ENCODE assay signal across 8 cellular contexts in genomic region chr4:75940692-75941253, GRCh38. TPM values are rescaled to one million over a fixed set of nuclear protein-coding genes. Genes with fewer than 3 reads are reported as not detected.
A peak's percentile ranks its signal among the peaks of the same experiment; 100 is the strongest.
DNase-seq lines count a peak whose midpoint lies in the region; ATAC-seq and TF ChIP-seq lines count a peak whose summit lies in the region.

Gene NAAA (minus strand): TSS chr4:75941013. CDS start chr4:75940949, 64 bp downstream.

- peaks cover 10 to 35% (median 19%) of the 10 kb centered on the region in 4 donors for H3K4me1 Mint-ChIP-seq in CD4-positive, alpha-beta memory T cell
- peaks cover 32% of the 10 kb centered on the region for H3K4me1 Mint-ChIP-seq in activated T-helper 1 cell treated with anti-CD3 and anti-CD28 coated beads, Interleukin-12 subunit alpha, Interleukin-12 subunit beta, Interleukin-2, Interleukin-4 antibody, amounts not matched to agents 30 ng/mL and 10 ng/mL and 1 ng/mL, durations not matched to agents 14 hours and 24 hours and 36 hours (ENCODE audit: low read depth)
- peaks cover 3 to 4% of the 10 kb centered on the region in 2 donors for H3K4me1 Mint-ChIP-seq in natural killer cell treated with Interleukin-12 subunit alpha and Interleukin-12 subunit beta and Interleukin-15 and Interleukin-18, amount 100 ng/mL, for 72 hours (ENCODE audit: low read depth in 2 of 2)

- in situ Hi-C loops in Panc1 (cut with HindIII; ENCODE audit: low pct_unique_long_range_greater_than_20kb, low sequenced_read_pairs): no loop called here

- H3K4me2 ChIP-seq in fibroblast of lung (ENCODE audit: extremely low read depth, insufficient read depth, low read length): peak within 1 kb of the TSS; percentile 93

- CTCF ChIA-PET in CD4-positive, alpha-beta memory T cell (lab: Charles Lee; ENCODE audit: partially characterized antibody): interaction anchor here (1.1 to 2.2 kb wide), 9 partner anchors 10 to 214 kb away, joined by 3 to 20 read pairs (median 4); no protein-coding TSS in a partner anchor
- CTCF ChIA-PET in Panc1 (lab: Charles Lee): no interaction called here

- TF ChIP-seq CTCF in Panc1 (IDR thresholded peaks at IDR 0.05) (no peak; the same call in 1 of the 2 replicates), fibroblast of lung (conservative IDR thresholded peaks at IDR 0.05 in 1 of 2, IDR thresholded peaks at IDR 0.05 in 1 of 2; ENCODE audit: low read depth in 1 of 2, low read length in 2 of 2) (peak in 1 of 2 donors; percentile 5)

- ATAC-seq in GM19328 (IDR thresholded peaks at IDR 0.05; ENCODE audit: unreplicated experiment): peak; percentile 77
- ATAC-seq in HG03520 (IDR thresholded peaks at IDR 0.05; ENCODE audit: unreplicated experiment): peak; percentile 65
- peak; percentile 93 for ATAC-seq in Panc1
- peak; percentile 91 to 93 for ATAC-seq in natural killer cell treated with Interleukin-12 subunit alpha and Interleukin-12 subunit beta and Interleukin-15 and Interleukin-18, amount 100 ng/mL, for 72 hours
- ATAC-seq in stimulated activated naive CD8-positive, alpha-beta T cell treated with anti-CD3 and anti-CD28 coated beads, Interleukin-15, Interleukin-2, amounts not matched to agents 100 U/mL and 50 U/mL, for 24 hours: peak; percentile 82

- peak within 1 kb of the TSS; percentile 66 for H3K9ac ChIP-seq in fibroblast of lung (ENCODE audit: insufficient read depth, low read length)

- H3K27me3 ChIP-seq in CD4-positive, alpha-beta memory T cell (ENCODE audit: insufficient read depth, low read length): no peaks in the 10 kb centered on the region
- H3K27me3 ChIP-seq in Panc1 (ENCODE audit: control insufficient read depth, insufficient read depth, low read length) (no peaks in the 10 kb centered on the region), fibroblast of lung (ENCODE audit: control insufficient read depth, insufficient read depth, low read length) (no peaks in the 10 kb centered on the region)

- H3K36me3 ChIP-seq in CD4-positive, alpha-beta memory T cell (ENCODE audit: insufficient read depth, low read length): peaks cover 4% of the 10 kb centered on the region
- peaks cover 6% of the 10 kb centered on the region; the same call in 1 of the 2 replicates for H3K36me3 ChIP-seq in Panc1 (ENCODE audit: control insufficient read depth, insufficient read depth, low read length)
- H3K36me3 ChIP-seq in fibroblast of lung (ENCODE audit: control insufficient read depth, insufficient read depth, low read length): no peaks in the 10 kb centered on the region

- no peaks in the 10 kb centered on the region for H3K9me3 ChIP-seq in CD4-positive, alpha-beta memory T cell (ENCODE audit: control insufficient read depth in 1 of 2, low read length in 2 of 2)
- no peaks in the 10 kb centered on the region for H3K9me3 ChIP-seq in Panc1 (ENCODE audit: control insufficient read depth, insufficient read depth, low read depth, low read length)
- H3K9me3 ChIP-seq in fibroblast of lung (ENCODE audit: control insufficient read depth, insufficient read depth, low read depth, low read length): no peaks in the 10 kb centered on the region

- peak within 1 kb of the TSS; percentile 97 to 99 (median 98) for H3K4me3 Mint-ChIP-seq in CD4-positive, alpha-beta memory T cell
- H3K4me3 Mint-ChIP-seq in activated T-helper 1 cell treated with anti-CD3 and anti-CD28 coated beads, Interleukin-12 subunit alpha, Interleukin-12 subunit beta, Interleukin-2, Interleukin-4 antibody, amounts not matched to agents 30 ng/mL and 10 ng/mL and 1 ng/mL, durations not matched to agents 14 hours and 24 hours and 36 hours: peak within 1 kb of the TSS; percentile 98
- H3K4me3 Mint-ChIP-seq in natural killer cell treated with Interleukin-12 subunit alpha and Interleukin-12 subunit beta and Interleukin-15 and Interleukin-18, amount 100 ng/mL, for 72 hours: peak within 1 kb of the TSS; percentile 91

- H3K27me3 Mint-ChIP-seq in CD4-positive, alpha-beta memory T cell: no peaks in the 10 kb centered on the region
- H3K27me3 Mint-ChIP-seq in activated T-helper 1 cell treated with anti-CD3 and anti-CD28 coated beads, Interleukin-12 subunit alpha, Interleukin-12 subunit beta, Interleukin-2, Interleukin-4 antibody, amounts not matched to agents 30 ng/mL and 10 ng/mL and 1 ng/mL, durations not matched to agents 14 hours and 24 hours and 36 hours (ENCODE audit: insufficient read depth): no peaks in the 10 kb centered on the region
- H3K27me3 Mint-ChIP-seq in natural killer cell treated with Interleukin-12 subunit alpha and Interleukin-12 subunit beta and Interleukin-15 and Interleukin-18, amount 100 ng/mL, for 72 hours: no peaks in the 10 kb centered on the region

- H2AFZ ChIP-seq in fibroblast of lung (ENCODE audit: low read length): peak within 1 kb of the TSS; percentile 95

- H3K4me3 ChIP-seq in CD4-positive, alpha-beta memory T cell (ENCODE audit: low read length in 2 of 2): peak within 1 kb of the TSS; percentile 80 to 98
- peak within 1 kb of the TSS; percentile 57 to 70 for H3K4me3 ChIP-seq in Panc1 (ENCODE audit: low read depth in 2 of 2, low read length in 2 of 2)
- H3K4me3 ChIP-seq in fibroblast of lung (replicated peaks in 1 of 4; ENCODE audit: control extremely low read depth in 1 of 4, insufficient read depth in 1 of 4, low read depth in 3 of 4, low read length in 4 of 4): peak within 1 kb of the TSS; percentile 59 to 95 (median 76)

- H4K20me1 ChIP-seq in fibroblast of lung (ENCODE audit: control insufficient read depth, extremely low read depth, insufficient read depth, low read length): no peaks in the 10 kb centered on the region

- no TSS peak for BruUV-seq in Panc1 (replicated peaks; lab: Mats Ljungman, UMichigan)

- H3K27ac Mint-ChIP-seq in CD4-positive, alpha-beta memory T cell: peak within 1 kb of the TSS; percentile 96 to 98 (median 98)
- H3K27ac Mint-ChIP-seq in activated T-helper 1 cell treated with anti-CD3 and anti-CD28 coated beads, Interleukin-12 subunit alpha, Interleukin-12 subunit beta, Interleukin-2, Interleukin-4 antibody, amounts not matched to agents 30 ng/mL and 10 ng/mL and 1 ng/mL, durations not matched to agents 14 hours and 24 hours and 36 hours: peak within 1 kb of the TSS; percentile 96
- H3K27ac Mint-ChIP-seq in natural killer cell treated with Interleukin-12 subunit alpha and Interleukin-12 subunit beta and Interleukin-15 and Interleukin-18, amount 100 ng/mL, for 72 hours: peak within 1 kb of the TSS; percentile 82 to 83

- peak; percentile 73 to 84 (median 80) for DNase-seq in CD4-positive, alpha-beta memory T cell
- DNase-seq in Panc1 (ENCODE audit: low read depth, low spot score): no peak
- peak; percentile 83 for DNase-seq in activated T-helper 1 cell treated with anti-CD3 and anti-CD28 coated beads, Interleukin-12 subunit alpha, Interleukin-12 subunit beta, Interleukin-2, Interleukin-4 antibody, amounts not matched to agents 30 ng/mL and 10 ng/mL and 1 ng/mL, durations not matched to agents 14 hours and 24 hours and 36 hours (ENCODE audit: low spot score)
- peak; percentile 63 to 72 for DNase-seq in fibroblast of lung (ENCODE audit: low read depth in 2 of 2)
- peak; percentile 82 for DNase-seq in natural killer cell treated with Interleukin-12 subunit alpha and Interleukin-12 subunit beta and Interleukin-15 and Interleukin-18, amount 100 ng/mL, for 72 hours (ENCODE audit: low spot score)
- DNase-seq in stimulated activated naive CD8-positive, alpha-beta T cell treated with anti-CD3 and anti-CD28 coated beads, Interleukin-15, Interleukin-2, amounts not matched to agents 100 U/mL and 50 U/mL, for 24 hours: peak; percentile 82

- peak within 1 kb of the TSS; percentile 75 for H3K27ac ChIP-seq in CD4-positive, alpha-beta memory T cell (ENCODE audit: low read depth, low read length)
- H3K27ac ChIP-seq in Panc1 (ENCODE audit: low read length) (peak within 1 kb of the TSS; percentile 74), fibroblast of lung (ENCODE audit: insufficient read depth, low read length) (peak within 1 kb of the TSS; percentile 70)

- peaks cover 19% of the 10 kb centered on the region for H3K4me1 ChIP-seq in CD4-positive, alpha-beta memory T cell (ENCODE audit: insufficient read depth, low read length)
- H3K4me1 ChIP-seq in Panc1 (ENCODE audit: control insufficient read depth, insufficient read depth, low read length): no peaks in the 10 kb centered on the region
- H3K4me1 ChIP-seq in fibroblast of lung (ENCODE audit: control insufficient read depth, extremely low read depth, insufficient read depth, low read length): no peaks in the 10 kb centered on the region

- peaks cover 13 to 33% of the 10 kb centered on the region in 2 donors for H3K36me3 Mint-ChIP-seq in CD4-positive, alpha-beta memory T cell
- H3K36me3 Mint-ChIP-seq in activated T-helper 1 cell treated with anti-CD3 and anti-CD28 coated beads, Interleukin-12 subunit alpha, Interleukin-12 subunit beta, Interleukin-2, Interleukin-4 antibody, amounts not matched to agents 30 ng/mL and 10 ng/mL and 1 ng/mL, durations not matched to agents 14 hours and 24 hours and 36 hours (ENCODE audit: low read depth): peaks cover 13% of the 10 kb centered on the region
- H3K36me3 Mint-ChIP-seq in natural killer cell treated with Interleukin-12 subunit alpha and Interleukin-12 subunit beta and Interleukin-15 and Interleukin-18, amount 100 ng/mL, for 72 hours: no peaks in the 10 kb centered on the region

- intact Hi-C loops in CD4-positive, alpha-beta memory T cell (cut with micrococcal nuclease): loop anchor here (1.0 to 10.0 kb wide), 9 partner anchors 24 to 1216 kb away; partner anchors contain the start of genes CCNG2, CCNI, G3BP2 and NUP54
- intact Hi-C loops in Panc1 (cut with micrococcal nuclease; ENCODE audit: unreplicated experiment): no loop called here
- intact Hi-C loops in activated T-helper 1 cell treated with anti-CD3 and anti-CD28 coated beads, Interleukin-12 subunit alpha, Interleukin-12 subunit beta, Interleukin-2, Interleukin-4 antibody, amounts not matched to agents 30 ng/mL and 10 ng/mL and 1 ng/mL, durations not matched to agents 14 hours and 24 hours and 36 hours (cut with micrococcal nuclease): loop anchor here (1.0 to 10.0 kb wide), 11 partner anchors 24 to 1217 kb away; partner anchors contain the start of genes CCNG2, CDKL2, G3BP2 and NUP54

- H3K79me2 ChIP-seq in fibroblast of lung (ENCODE audit: control insufficient read depth, insufficient read depth, low read length): no peaks in the 10 kb centered on the region

- no peaks in the 10 kb centered on the region for H3K9me3 Mint-ChIP-seq in CD4-positive, alpha-beta memory T cell
- H3K9me3 Mint-ChIP-seq in activated T-helper 1 cell treated with anti-CD3 and anti-CD28 coated beads, Interleukin-12 subunit alpha, Interleukin-12 subunit beta, Interleukin-2, Interleukin-4 antibody, amounts not matched to agents 30 ng/mL and 10 ng/mL and 1 ng/mL, durations not matched to agents 14 hours and 24 hours and 36 hours: no peaks in the 10 kb centered on the region
- H3K9me3 Mint-ChIP-seq in natural killer cell treated with Interleukin-12 subunit alpha and Interleukin-12 subunit beta and Interleukin-15 and Interleukin-18, amount 100 ng/mL, for 72 hours: no peaks in the 10 kb centered on the region

- POLR2A ChIA-PET in CD4-positive, alpha-beta memory T cell (lab: Charles Lee; ENCODE audit: partially characterized antibody): interaction anchor here (0.8 to 2.9 kb wide), 19 partner anchors 11 to 1921 kb away, joined by 3 to 31 read pairs (median 4); partner anchors contain the start of genes CDKL2, G3BP2, NUP54 and RCHY1
- POLR2A ChIA-PET in Panc1 (lab: Charles Lee): interaction anchor here (1.0 kb wide), 1 partner anchor 217 kb away, joined by 3 read pairs; the partner anchor contains the start of gene USO1

RNA-seq across cellular contexts. Expression of gene NAAA, which starts in this region (rescaled TPM):
- 10 to 100 TPM; 86.1 to 92.2 TPM for total RNA-seq in CD4-positive, alpha-beta memory T cell
- polyA plus RNA-seq in CD4-positive, alpha-beta memory T cell: 100 to 1,000 TPM; 115 to 141 TPM
- total RNA-seq in Panc1 (2021; ENCODE audit: unreplicated experiment): 11.9 TPM
- polyA plus RNA-seq in Panc1 (2012; ENCODE audit: insufficient read length): 21.4 TPM
- 31.3 and 31.8 TPM in 2 replicates for total RNA-seq in activated T-helper 1 cell treated with anti-CD3 and anti-CD28 coated beads, Interleukin-12 subunit alpha, Interleukin-12 subunit beta, Interleukin-2, Interleukin-4 antibody, amounts not matched to agents 30 ng/mL and 10 ng/mL and 1 ng/mL, durations not matched to agents 14 hours and 24 hours and 36 hours
- 15.9 and 50.7 TPM in 2 replicates for total RNA-seq in fibroblast of lung
- 32.4 and 39.9 TPM in 2 replicates for polyA plus RNA-seq in fibroblast of lung
- polyA plus RNA-seq in fibroblast of lung (2012): 18.7 and 22.1 TPM in 2 replicates
- polyA minus RNA-seq in fibroblast of lung (ENCODE audit: low replicate concordance): 5.1 and 18.0 TPM in 2 replicates
- total RNA-seq in natural killer cell treated with Interleukin-12 subunit alpha and Interleukin-12 subunit beta and Interleukin-15 and Interleukin-18, amount 100 ng/mL, for 72 hours: 10 to 100 TPM; 17.5 to 48.2 TPM
